In the genomic region with DNA sequence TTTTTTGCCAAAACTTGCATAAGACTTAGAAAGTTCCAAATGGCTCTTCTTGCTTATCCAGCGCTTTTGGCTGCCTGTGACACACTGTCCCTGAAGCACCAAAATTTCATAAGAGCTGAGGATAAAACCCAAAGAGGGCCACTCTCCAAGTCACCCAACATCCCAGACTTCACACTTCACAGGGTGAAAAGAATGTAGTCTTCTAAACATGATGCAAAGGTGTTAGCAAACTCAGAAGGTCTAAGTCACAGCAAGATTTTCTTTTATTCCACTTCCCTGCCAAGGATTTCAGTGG, we compare ENCODE assay signal across 21 cellular contexts. TPM values are rescaled to one million over a fixed set of nuclear protein-coding genes. Genes with fewer than 3 reads are reported as not detected.
DNase-seq lines count a peak whose midpoint lies in the region; ATAC-seq and TF ChIP-seq lines count a peak whose summit lies in the region.
"Had no signal": no experiment of that assay in that cellular context is flagged by ENCODE, and none has a peak within 500 bp of the region (broad histone marks: within the 10 kb centered on the region; RNA-seq: fewer than 3 reads in every experiment).

No MANE protein-coding gene starts in this region.

- H2AK5ac ChIP-seq in mesenchymal stem cell (ENCODE audit: low read length, severe bottlenecking) = no peak overlapping the region

- intact Hi-C loops in CD14-positive monocyte (cut with micrococcal nuclease) (no loop called here), sigmoid colon (cut with DNase I) (no loop called here)
- intact Hi-C loops in dendritic cell treated with granulocyte-macrophage colony-stimulating factor and Interleukin-4, amounts not matched to agents 40 ng/mL and 50 ng/mL, for 4 days (cut with micrococcal nuclease) = loop anchor here (5.0 kb wide), 1 partner anchor 43 kb away; a partner anchor contains a TSS

- no peak for TF ChIP-seq CTCF in CD14-positive monocyte (IDR thresholded peaks at IDR 0.05)
- no peak for TF ChIP-seq CTCF in right atrium auricular region (IDR thresholded peaks at IDR 0.05)
- TF ChIP-seq CTCF in sigmoid colon (IDR thresholded peaks at IDR 0.05) = no peak
- no peak for TF ChIP-seq CTCF in RWPE1 (conservative IDR thresholded peaks at IDR 0.05; ENCODE audit: low read depth)

- H3K4me1 ChIP-seq in right atrium auricular region (peaks cover 0 to 60% of the 10 kb centered on the region in 2 donors), sigmoid colon (no peaks in the 10 kb centered on the region), mesenchymal stem cell (ENCODE audit: control insufficient read depth, insufficient read depth, low read depth, low read length) (peaks cover 3% of the 10 kb centered on the region)
- H3K4me1 ChIP-seq: A549, SJSA1 had no signal

- H3K23ac ChIP-seq in mesenchymal stem cell (ENCODE audit: low read length in 2 of 2) = no peak overlapping the region

- H3K36me3 ChIP-seq in right atrium auricular region (no peaks in the 10 kb centered on the region), sigmoid colon (no peaks in the 10 kb centered on the region), mesenchymal stem cell (ENCODE audit: control insufficient read depth in 1 of 2, insufficient read depth in 2 of 2, low read depth in 1 of 2, low read length in 2 of 2) (no peaks in the 10 kb centered on the region)
- H3K36me3 ChIP-seq: MG63, SJSA1 had no signal

- H2BK15ac ChIP-seq in mesenchymal stem cell (ENCODE audit: low read depth, poor library complexity, severe bottlenecking) = no peak overlapping the region

- no peak overlapping the region for H2BK120ac ChIP-seq in mesenchymal stem cell (ENCODE audit: low read depth, low read length)

- H4K91ac ChIP-seq in mesenchymal stem cell (ENCODE audit: low read length) = no peak overlapping the region

- H3K27me3 Mint-ChIP-seq in CD14-positive monocyte (ENCODE audit: low read depth in 3 of 3) = peaks cover 0 to 3% (median 2%) of the 10 kb centered on the region in 3 donors
- no peaks in the 10 kb centered on the region for H3K27me3 Mint-ChIP-seq in dendritic cell treated with granulocyte-macrophage colony-stimulating factor and Interleukin-4, amounts not matched to agents 40 ng/mL and 50 ng/mL, for 4 days

- no peaks in the 10 kb centered on the region for H3K9me3 Mint-ChIP-seq in CD14-positive monocyte
- H3K9me3 Mint-ChIP-seq in dendritic cell treated with granulocyte-macrophage colony-stimulating factor and Interleukin-4, amounts not matched to agents 40 ng/mL and 50 ng/mL, for 4 days = no peaks in the 10 kb centered on the region
- H3K9me3 Mint-ChIP-seq: IgD-negative memory B cell had no signal

- DNase-seq in CD14-positive monocyte (ENCODE audit: low spot score) (peak; percentile 13), right atrium auricular region (ENCODE audit: low spot score) (peak; percentile 76), sigmoid colon (peak; percentile 71), NCI-H1694 (lab: John Stamatoyannopoulos, UW) (no peak), RWPE1 (ENCODE audit: low spot score) (no peak), mesenchymal stem cell (no peak)
- DNase-seq: DMS79, GM23248, HCEC 1CT, Kasumi-1, MG63, NCI-H1105, NCI-H2227 treated with DMSO at 0.1 percent for 48 hours, NCI-H510A treated with DMSO at 0.1 percent for 48 hours, PC-9 had no signal

- no peak overlapping the region for H3K4me3 Mint-ChIP-seq in CD14-positive monocyte
- no peak overlapping the region for H3K4me3 Mint-ChIP-seq in dendritic cell treated with granulocyte-macrophage colony-stimulating factor and Interleukin-4, amounts not matched to agents 40 ng/mL and 50 ng/mL, for 4 days

- no peak overlapping the region for H3K4ac ChIP-seq in mesenchymal stem cell (ENCODE audit: low read depth in 1 of 2, low read length in 2 of 2)

- H3K4me2 ChIP-seq in mesenchymal stem cell (ENCODE audit: low read length, poor library complexity, severe bottlenecking) = no peak overlapping the region
- H3K4me2 ChIP-seq: A549, PC-9 had no signal

- no peak overlapping the region for H3K18ac ChIP-seq in mesenchymal stem cell (ENCODE audit: low read depth in 1 of 2, low read length in 2 of 2)

- H2BK5ac ChIP-seq in mesenchymal stem cell (ENCODE audit: low read depth, low read length, poor library complexity, severe bottlenecking) = no peak overlapping the region

- no peak overlapping the region for H2BK12ac ChIP-seq in mesenchymal stem cell (ENCODE audit: low read length in 2 of 2)

- WGBS in sigmoid colon, 2 donors = 85 to 87% methylated on average over 1 of the region's 1 CpG
- 75% methylated on average over 1 of the region's 1 CpG for WGBS in mesenchymal stem cell

- H3K27ac ChIP-seq in right atrium auricular region (peak overlapping the region in 1 of 2 donors; percentile 22), sigmoid colon (peak overlapping the region in 1 of 4 donors; percentile 8), RWPE1 (no peak overlapping the region), mesenchymal stem cell (ENCODE audit: low read length, poor library complexity, severe bottlenecking) (no peak overlapping the region)
- H3K27ac ChIP-seq: A549, GM23248, PC-9, SJSA1 had no signal

- ATAC-seq in GM19395 (IDR thresholded peaks at IDR 0.05; ENCODE audit: unreplicated experiment) = no peak
- ATAC-seq: A549 had no signal

- TF ChIP-seq POLR2A in sigmoid colon (IDR thresholded peaks at IDR 0.05) = no peak

- peak overlapping the region in 4 of 7 donors; percentile 64 to 98 (median 85) for H3K27ac Mint-ChIP-seq in CD14-positive monocyte
- peak overlapping the region; percentile 96 for H3K27ac Mint-ChIP-seq in dendritic cell treated with granulocyte-macrophage colony-stimulating factor and Interleukin-4, amounts not matched to agents 40 ng/mL and 50 ng/mL, for 4 days
- H3K27ac Mint-ChIP-seq: IgD-negative memory B cell had no signal

- no peaks in the 10 kb centered on the region for H3K79me1 ChIP-seq in mesenchymal stem cell (replicated peaks; ENCODE audit: low read length, poor library complexity, severe bottlenecking)

- H3K36me3 Mint-ChIP-seq in CD14-positive monocyte = peaks cover 0 to 9% of the 10 kb centered on the region in 2 donors
- H3K36me3 Mint-ChIP-seq in dendritic cell treated with granulocyte-macrophage colony-stimulating factor and Interleukin-4, amounts not matched to agents 40 ng/mL and 50 ng/mL, for 4 days (ENCODE audit: low read depth) = no peaks in the 10 kb centered on the region
- H3K36me3 Mint-ChIP-seq: IgD-negative memory B cell had no signal

- H3K9me3 ChIP-seq in right atrium auricular region (no peaks in the 10 kb centered on the region), sigmoid colon (no peaks in the 10 kb centered on the region), mesenchymal stem cell (ENCODE audit: control insufficient read depth, low read length) (no peaks in the 10 kb centered on the region)
- H3K9me3 ChIP-seq: A549, MG63, SJSA1 had no signal

- H3K4me1 Mint-ChIP-seq in CD14-positive monocyte = peaks cover 81% of the 10 kb centered on the region
- peaks cover 87% of the 10 kb centered on the region for H3K4me1 Mint-ChIP-seq in dendritic cell treated with granulocyte-macrophage colony-stimulating factor and Interleukin-4, amounts not matched to agents 40 ng/mL and 50 ng/mL, for 4 days (ENCODE audit: low read depth)
- H3K4me1 Mint-ChIP-seq: IgD-negative memory B cell had no signal

- no peak overlapping the region for H4K8ac ChIP-seq in mesenchymal stem cell (ENCODE audit: low read length)

- CTCF ChIA-PET in RWPE1 (lab: Yijun Ruan, JAX) = no interaction called here

- H3K4me3 ChIP-seq in right atrium auricular region (no peak overlapping the region), sigmoid colon (no peak overlapping the region), mesenchymal stem cell (ENCODE audit: insufficient read depth in 1 of 2, low read depth in 1 of 2, low read length in 2 of 2) (no peak overlapping the region)
- H3K4me3 ChIP-seq: A549, GM23248, MG63, PC-9, SJSA1 had no signal

- no peak overlapping the region for H2AFZ ChIP-seq in mesenchymal stem cell (ENCODE audit: low read depth, low read length)
- H2AFZ ChIP-seq: GM23248, PC-9 had no signal

- no peak overlapping the region for H3K14ac ChIP-seq in mesenchymal stem cell (ENCODE audit: low read length in 2 of 2)

- H3K27me3 ChIP-seq in right atrium auricular region (no peaks in the 10 kb centered on the region), sigmoid colon (no peaks in the 10 kb centered on the region), mesenchymal stem cell (ENCODE audit: control insufficient read depth in 1 of 2, insufficient read depth in 1 of 2, low read length in 2 of 2) (no peaks in the 10 kb centered on the region)
- H3K27me3 ChIP-seq: MG63, SJSA1 had no signal

- no peak overlapping the region for H3K9ac ChIP-seq in mesenchymal stem cell (ENCODE audit: low read length)
- H3K9ac ChIP-seq: GM23248 had no signal

- TF ChIP-seq EP300 in sigmoid colon (IDR thresholded peaks at IDR 0.05) = no peak

- POLR2A ChIA-PET in RWPE1 (lab: Yijun Ruan, JAX; ENCODE audit: low non-redundant PET) = no interaction called here

RNA-seq across cellular contexts. Expression of a gene that starts 44.4 kb away (rescaled TPM):
- polyA plus RNA-seq in CD14-positive monocyte = 10 to 100 TPM; 26.0 to 48.9 TPM
- total RNA-seq in right atrium auricular region = 10 to 100 TPM; 35.7 to 51.6 TPM
- 10 to 100 TPM; 14.2 to 27.2 (median 17.7) TPM for total RNA-seq in sigmoid colon
- 10 to 100 TPM in 2 of 3 donors, 1 to 10 TPM in 1; 1.8 to 14.5 (median 10.6) TPM for polyA plus RNA-seq in sigmoid colon
- polyA plus RNA-seq in mesenchymal stem cell (2013, experiment 1 of 2) = 0.01 TPM
- polyA plus RNA-seq in mesenchymal stem cell (2013, experiment 2 of 2) = 0.01 TPM
- total RNA-seq: GM23248, SJSA1 had no signal
- polyA plus RNA-seq: A549, BJ, IgD-negative memory B cell had no signal

Comparison
In these comparisons a context has a peak if more than half of its experiments do, and no peak if none do; other contexts are left out.
1. DNase-seq: peak in CD14-positive monocyte (single experiment), right atrium auricular region (single experiment) and sigmoid colon (single experiment); none in NCI-H1694 (single experiment), RWPE1 (single experiment) and mesenchymal stem cell (single experiment).